In genomic region chr4:29852537-29852936, GRCh38 we compare ENCODE assay signal across 15 cellular contexts.
"Had no signal": no experiment of that assay in that cellular context is flagged by ENCODE, and none has a peak within 500 bp of the region (broad histone marks: within the 10 kb centered on the region; RNA-seq: fewer than 3 reads in every experiment).

No MANE protein-coding gene starts in this region.

- DNase-seq: activated CD4-positive, alpha-beta T cell treated with anti-CD3 and anti-CD28 coated beads, Interleukin-2, amount 50 U/mL, for 4 hours; activated CD4-positive, CD25-positive, alpha-beta regulatory T cell treated with anti-CD3 and anti-CD28 coated beads, Interleukin-2, amount 50 U/mL, for 72 hours; activated naive CD4-positive, alpha-beta T cell treated with Interleukin-2 at 50 U/mL for 16 hours; activated T-cell treated with anti-CD3 and anti-CD28 coated beads for 4 hours; anterior cingulate cortex; brain microvascular endothelial cell; cortex of kidney; effector CD4-positive, alpha-beta T cell; esophagus squamous epithelium; islet precursor cell; naive thymus-derived CD4-positive, alpha-beta T cell; ovary; stimulated activated CD4-positive, alpha-beta T cell treated with anti-CD3 and anti-CD28 coated beads, Interleukin-1b, Interleukin-23, amount 100 ng/mL, for 48 hours; upper lobe of right lung had no signal

- ATAC-seq: activated T-helper 17 cell treated with anti-CD3 and anti-CD28 coated beads, Interleukin-2, amount 50 U/mL, for 72 hours; naive thymus-derived CD4-positive, alpha-beta T cell; upper lobe of right lung had no signal
